ENCODE assay signal across 8 cellular contexts in genomic region chr2:227871375-227871788, GRCh38. TPM values are rescaled to one million over a fixed set of nuclear protein-coding genes. Genes with fewer than 3 reads are reported as not detected.
DNase-seq lines count a peak whose midpoint lies in the region; FAIRE-seq and TF ChIP-seq lines count a peak whose summit lies in the region.

Gene DAW1 (plus strand): TSS chr2:227871631. CDS start chr2:227871690, 59 bp downstream.

- no peaks in the 10 kb centered on the region for H3K36me3 Mint-ChIP-seq in activated naive CD4-positive, alpha-beta T cell treated with anti-CD3 and anti-CD28 coated beads, Interleukin-2, amount 10 ng/mL, durations not matched to agents 7 days and 5 days

- no peaks in the 10 kb centered on the region for H3K9me3 Mint-ChIP-seq in activated naive CD4-positive, alpha-beta T cell treated with anti-CD3 and anti-CD28 coated beads, Interleukin-2, amount 10 ng/mL, durations not matched to agents 7 days and 5 days

- H3K27me3 ChIP-seq in parathyroid adenoma (ENCODE audit: control insufficient read depth, insufficient read depth, low read length): no peaks in the 10 kb centered on the region

- no peaks in the 10 kb centered on the region for H3K4me1 Mint-ChIP-seq in activated naive CD4-positive, alpha-beta T cell treated with anti-CD3 and anti-CD28 coated beads, Interleukin-2, amount 10 ng/mL, durations not matched to agents 7 days and 5 days

- TF ChIP-seq CTCF in parathyroid adenoma (IDR thresholded peaks at IDR 0.05) (no peak), D721Med (IDR thresholded peaks at IDR 0.05; ENCODE audit: insufficient read depth, missing control alignments) (no peak)

- no peaks in the 10 kb centered on the region for H3K9me3 ChIP-seq in parathyroid adenoma (ENCODE audit: control insufficient read depth, low read length)

- peak within 1 kb of the TSS; percentile 94 for H2AFZ ChIP-seq in parathyroid adenoma

- CTCF ChIA-PET in activated naive CD4-positive, alpha-beta T cell treated with anti-CD3 and anti-CD28 coated beads, Interleukin-2, amount 10 ng/mL, durations not matched to agents 7 days and 5 days (lab: Charles Lee): interaction anchor here (3.5 kb wide), 1 partner anchor 9 kb away, joined by 11 read pairs; no protein-coding TSS in a partner anchor

- H3K27ac Mint-ChIP-seq in activated naive CD4-positive, alpha-beta T cell treated with anti-CD3 and anti-CD28 coated beads, Interleukin-2, amount 10 ng/mL, durations not matched to agents 7 days and 5 days: no peak within 1 kb of the TSS

- no peak within 1 kb of the TSS for H3K4me3 Mint-ChIP-seq in activated naive CD4-positive, alpha-beta T cell treated with anti-CD3 and anti-CD28 coated beads, Interleukin-2, amount 10 ng/mL, durations not matched to agents 7 days and 5 days

- no peaks in the 10 kb centered on the region for H3K4me1 ChIP-seq in parathyroid adenoma

- H3K27me3 Mint-ChIP-seq in activated naive CD4-positive, alpha-beta T cell treated with anti-CD3 and anti-CD28 coated beads, Interleukin-2, amount 10 ng/mL, durations not matched to agents 7 days and 5 days: peaks cover 25% of the 10 kb centered on the region

- no peaks in the 10 kb centered on the region for H3K79me2 ChIP-seq in parathyroid adenoma

- intact Hi-C loops in head of caudate nucleus (cut with DNase I): no loop called here

- DNase-seq in NCI-H2081 (lab: John Stamatoyannopoulos, UW): peak; percentile 34 to 56
- no peak for DNase-seq in NCI-H2081 treated with DMSO at 0.1 percent for 48 hours (lab: John Stamatoyannopoulos, UW)
- no peak for DNase-seq in NCI-H460 (ENCODE audit: extremely low read depth, low read depth)
- peak; percentile 56 for DNase-seq in activated naive CD4-positive, alpha-beta T cell treated with anti-CD3 and anti-CD28 coated beads, Interleukin-2, amount 10 ng/mL, durations not matched to agents 7 days and 5 days
- peak; percentile 26 to 88 (median 74) for DNase-seq in head of caudate nucleus
- DNase-seq in D721Med (ENCODE audit: insufficient read length, low spot score): no peak
- no peak for DNase-seq in COLO829 (ENCODE audit: low spot score)

- no peak for FAIRE-seq in D721Med (lab: Jason Lieb, UNC)

- peak within 1 kb of the TSS; percentile 53 for H3K4me3 ChIP-seq in parathyroid adenoma (ENCODE audit: low read depth, low read length)

- no peaks in the 10 kb centered on the region for H3K36me3 ChIP-seq in parathyroid adenoma (ENCODE audit: control insufficient read depth, insufficient read depth, low read length)

- no peak within 1 kb of the TSS for H3K9ac ChIP-seq in parathyroid adenoma

- peak within 1 kb of the TSS; percentile 80 for H3K4me2 ChIP-seq in parathyroid adenoma (ENCODE audit: low read length)

- no peak within 1 kb of the TSS for H3K27ac ChIP-seq in parathyroid adenoma

RNA-seq across cellular contexts. Expression of gene DAW1, which starts in this region (rescaled TPM):
- total RNA-seq in NCI-H460 (2014; rRNA removed; shearing (Covaris generic)): 99.2 and 104 TPM in 2 replicates
- 17.0 and 19.2 TPM in 2 replicates for polyA plus RNA-seq in NCI-H460 (2014; cell fraction: nucleus; rRNA removed)

Comparison
In these comparisons a context has a peak if more than half of its experiments do, and no peak if none do; other contexts are left out.
1. DNase-seq: peak in NCI-H2081 (2 of 2), activated naive CD4-positive, alpha-beta T cell treated with anti-CD3 and anti-CD28 coated beads, Interleukin-2, amount 10 ng/mL, durations not matched to agents 7 days and 5 days (single experiment) and head of caudate nucleus (42 of 42); none in NCI-H2081 treated with DMSO at 0.1 percent for 48 hours (single experiment), NCI-H460 (single experiment), D721Med (single experiment) and COLO829 (single experiment).